In genomic region chr13:92806215-92806614, GRCh38 we compare ENCODE assay signal across 8 cellular contexts.
DNase-seq lines count a peak whose midpoint lies in the region; ATAC-seq, FAIRE-seq and TF ChIP-seq lines count a peak whose summit lies in the region.

No MANE protein-coding gene starts in this region.

- peak; percentile 97 for FAIRE-seq in H54 (lab: Jason Lieb, UNC)

- peak overlapping the region; percentile 41 for H3K4me3 ChIP-seq in AG04450 (ENCODE audit: low read depth, low read length)
- peak overlapping the region; percentile 4 to 33 for H3K4me3 ChIP-seq in left lung

- peak; percentile 97 for ATAC-seq in left lung
- ATAC-seq in GM18873 (IDR thresholded peaks at IDR 0.05; ENCODE audit: low FRiP score, unreplicated experiment): no peak
- no peak for ATAC-seq in HG03460 (IDR thresholded peaks at IDR 0.05; ENCODE audit: unreplicated experiment)

- no peaks in the 10 kb centered on the region for H3K36me3 ChIP-seq in left lung

- TF ChIP-seq POLR2A in H54 (IDR thresholded peaks at IDR 0.05; ENCODE audit: low read depth, low read length): no peak

- H3K9me3 ChIP-seq in AG04450 (ENCODE audit: control insufficient read depth, insufficient read depth, low read length): no peaks in the 10 kb centered on the region
- H3K9me3 ChIP-seq in left lung: peaks cover 0 to 2% of the 10 kb centered on the region in 2 donors

- peaks cover 4% of the 10 kb centered on the region for H3K4me1 Mint-ChIP-seq in activated CD4-positive, alpha-beta memory T cell treated with anti-CD3 and anti-CD28 coated beads, Interleukin-2, amount 10 ng/mL, durations not matched to agents 7 days and 5 days

- H3K4me1 ChIP-seq in left lung: peaks cover 3 to 6% of the 10 kb centered on the region in 2 donors

- no peak overlapping the region for H3K27ac Mint-ChIP-seq in activated CD4-positive, alpha-beta memory T cell treated with anti-CD3 and anti-CD28 coated beads, Interleukin-2, amount 10 ng/mL, durations not matched to agents 7 days and 5 days

- peaks cover 2% of the 10 kb centered on the region for H3K9me3 Mint-ChIP-seq in activated CD4-positive, alpha-beta memory T cell treated with anti-CD3 and anti-CD28 coated beads, Interleukin-2, amount 10 ng/mL, durations not matched to agents 7 days and 5 days

- H3K27me3 Mint-ChIP-seq in activated CD4-positive, alpha-beta memory T cell treated with anti-CD3 and anti-CD28 coated beads, Interleukin-2, amount 10 ng/mL, durations not matched to agents 7 days and 5 days: no peaks in the 10 kb centered on the region

- POLR2A ChIA-PET in AG04450 (lab: Yijun Ruan, JAX): no interaction called here
- POLR2A ChIA-PET in activated CD4-positive, alpha-beta memory T cell treated with anti-CD3 and anti-CD28 coated beads, Interleukin-2, amount 10 ng/mL, durations not matched to agents 7 days and 5 days (lab: Charles Lee): no interaction called here

- DNase-seq in AG04450 (ENCODE audit: low read depth, low spot score): no peak
- DNase-seq in H54 (ENCODE audit: insufficient read length, low spot score): peak; percentile 4
- DNase-seq in activated CD4-positive, alpha-beta memory T cell treated with anti-CD3 and anti-CD28 coated beads, Interleukin-2, amount 10 ng/mL, durations not matched to agents 7 days and 5 days: no peak
- DNase-seq in left lung: no peak
- no peak for DNase-seq in NCI-H345 treated with DMSO at 0.1 percent for 48 hours (lab: John Stamatoyannopoulos, UW; ENCODE audit: unreplicated experiment)
- DNase-seq in AG20443 (ENCODE audit: low spot score): no peak

- CTCF ChIA-PET in AG04450 (lab: Charles Lee): no interaction called here
- CTCF ChIA-PET in activated CD4-positive, alpha-beta memory T cell treated with anti-CD3 and anti-CD28 coated beads, Interleukin-2, amount 10 ng/mL, durations not matched to agents 7 days and 5 days (lab: Charles Lee): no interaction called here

- H3K27ac ChIP-seq in AG04450 (ENCODE audit: low read depth, low read length) (no peak overlapping the region), left lung (peak overlapping the region; percentile 54 to 62)

- H3K4me3 Mint-ChIP-seq in activated CD4-positive, alpha-beta memory T cell treated with anti-CD3 and anti-CD28 coated beads, Interleukin-2, amount 10 ng/mL, durations not matched to agents 7 days and 5 days: peak overlapping the region; percentile 67

- TF ChIP-seq CTCF in AG04450 (IDR thresholded peaks at IDR 0.05; ENCODE audit: low read depth, low read length) (no peak), left lung (IDR thresholded peaks at IDR 0.05) (no peak)

- H3K36me3 Mint-ChIP-seq in activated CD4-positive, alpha-beta memory T cell treated with anti-CD3 and anti-CD28 coated beads, Interleukin-2, amount 10 ng/mL, durations not matched to agents 7 days and 5 days (ENCODE audit: low read depth): no peaks in the 10 kb centered on the region

- no peaks in the 10 kb centered on the region for H3K27me3 ChIP-seq in AG04450 (ENCODE audit: control insufficient read depth, insufficient read depth, low read length)
- H3K27me3 ChIP-seq in left lung: no peaks in the 10 kb centered on the region

- intact Hi-C loops in left lung (cut with DNase I): no loop called here
